ENCODE assay signal across 19 cellular contexts in the genomic region with DNA sequence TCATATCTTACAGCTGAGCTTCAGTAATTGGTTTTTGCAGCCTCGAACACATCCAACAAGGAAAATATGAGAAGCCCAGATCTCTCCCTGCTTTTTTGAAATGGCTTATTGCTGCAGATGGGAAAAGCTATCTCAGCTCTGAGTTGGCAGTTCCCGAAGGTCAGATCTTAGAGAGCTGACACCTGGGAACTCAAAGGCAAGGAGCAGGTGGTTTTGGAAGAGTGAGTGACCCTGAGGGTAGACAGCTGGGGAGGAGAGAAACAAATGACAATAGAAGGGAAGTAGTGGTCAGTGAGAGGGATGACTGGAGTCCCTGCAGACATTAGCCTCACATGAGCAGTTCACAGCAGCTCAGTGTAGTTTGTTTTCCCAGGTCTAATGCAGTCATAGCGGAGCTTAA.
DNase-seq lines count a peak whose midpoint lies in the region; ATAC-seq and TF ChIP-seq lines count a peak whose summit lies in the region.
"Had no signal": no experiment of that assay in that cellular context is flagged by ENCODE, and none has a peak within 500 bp of the region (broad histone marks: within the 10 kb centered on the region; RNA-seq: fewer than 3 reads in every experiment).

No MANE protein-coding gene starts in this region.

- DNase-seq in Caki2 (ENCODE audit: low read depth): peak; percentile 10
- peak; percentile 10 for DNase-seq in NCI-H2196 (lab: John Stamatoyannopoulos, UW; ENCODE audit: unreplicated experiment)
- peak; percentile 19 to 61 (median 48) for DNase-seq in body of pancreas
- no peak for DNase-seq in progenitor cell of endocrine pancreas (ENCODE audit: low spot score, unreplicated experiment)
- DNase-seq in upper lobe of right lung: no peak
- DNase-seq in COLO829 (ENCODE audit: low spot score): no peak
- DNase-seq: CD8-positive, alpha-beta T cell; DMS 273 treated with DMSO at 0.1 percent for 48 hours; GF-D8; KBM-7; NCI-H1048; NCI-H1436 treated with DMSO at 0.1 percent for 48 hours; NCI-H2081 treated with DMSO at 0.1 percent for 48 hours; NCI-H345; NCI-H526; SK-N-SH had no signal

- peak overlapping the region in 3 of 4 donors; percentile 11 to 53 (median 15) for H3K27ac ChIP-seq in body of pancreas
- H3K27ac ChIP-seq in upper lobe of right lung: no peak overlapping the region
- H3K27ac ChIP-seq: BLaER1 had no signal

- in situ Hi-C loops in Caki2 (cut with HindIII; ENCODE audit: low pct_unique_long_range_greater_than_20kb, low sequenced_read_pairs): no loop called here

- H3K27me3 Mint-ChIP-seq in progenitor cell of endocrine pancreas: no peaks in the 10 kb centered on the region

- H3K36me3 ChIP-seq in body of pancreas (replicated peaks in 1 of 2; ENCODE audit: insufficient read depth in 1 of 2, low read depth in 2 of 2) (no peaks in the 10 kb centered on the region), upper lobe of right lung (no peaks in the 10 kb centered on the region)
- H3K36me3 ChIP-seq: BLaER1 had no signal

- H3K9me3 ChIP-seq in body of pancreas: no peaks in the 10 kb centered on the region
- no peaks in the 10 kb centered on the region for H3K9me3 ChIP-seq in upper lobe of right lung
- H3K9me3 ChIP-seq: SK-N-SH had no signal

- no peak for TF ChIP-seq POLR2A in body of pancreas (IDR thresholded peaks at IDR 0.05)

- peaks cover 3% of the 10 kb centered on the region for H3K4me1 Mint-ChIP-seq in progenitor cell of endocrine pancreas (ENCODE audit: low read depth)

- peaks cover 3% of the 10 kb centered on the region for H3K9me3 Mint-ChIP-seq in progenitor cell of endocrine pancreas (ENCODE audit: low read depth)
- H3K9me3 Mint-ChIP-seq: CD8-positive, alpha-beta T cell had no signal

- peak overlapping the region; percentile 94 for H3K27ac Mint-ChIP-seq in progenitor cell of endocrine pancreas
- H3K27ac Mint-ChIP-seq: CD8-positive, alpha-beta T cell had no signal

- ATAC-seq in body of pancreas (peak; percentile 63), upper lobe of right lung (no peak), HG02884 (IDR thresholded peaks at IDR 0.05; ENCODE audit: unreplicated experiment) (no peak)
- ATAC-seq: CD8-positive, alpha-beta T cell; Panc1 had no signal

- no peak overlapping the region for H3K4me3 Mint-ChIP-seq in progenitor cell of endocrine pancreas (ENCODE audit: low read depth)
- H3K4me3 Mint-ChIP-seq: CD8-positive, alpha-beta T cell had no signal

- intact Hi-C loops in body of pancreas (cut with DNase I): no loop called here
- intact Hi-C loops in upper lobe of right lung (cut with DNase I): no loop called here

- no peaks in the 10 kb centered on the region for H3K36me3 Mint-ChIP-seq in progenitor cell of endocrine pancreas (ENCODE audit: insufficient read depth)
- H3K36me3 Mint-ChIP-seq: CD8-positive, alpha-beta T cell had no signal

- H3K4me3 ChIP-seq in body of pancreas (no peak overlapping the region), upper lobe of right lung (no peak overlapping the region)
- H3K4me3 ChIP-seq: BLaER1 had no signal

- WGBS in body of pancreas, 2 donors: 29 to 35% methylated on average over 3 of the region's 3 CpGs

- peaks cover 31% of the 10 kb centered on the region for H3K4me1 ChIP-seq in body of pancreas
- no peaks in the 10 kb centered on the region for H3K4me1 ChIP-seq in upper lobe of right lung
- H3K4me1 ChIP-seq: BLaER1 had no signal

- no peak for TF ChIP-seq CTCF in body of pancreas (IDR thresholded peaks at IDR 0.05)
- no peak for TF ChIP-seq CTCF in progenitor cell of endocrine pancreas (IDR thresholded peaks at IDR 0.05; ENCODE audit: unreplicated experiment)
- no peak for TF ChIP-seq CTCF in upper lobe of right lung (IDR thresholded peaks at IDR 0.05)

- H3K27me3 ChIP-seq in body of pancreas (no peaks in the 10 kb centered on the region), upper lobe of right lung (no peaks in the 10 kb centered on the region)
- H3K27me3 ChIP-seq: BLaER1 had no signal

Comparison
In these comparisons a context has a peak if more than half of its experiments do, and no peak if none do; other contexts are left out.
1. DNase-seq: peak in Caki2 (single experiment), NCI-H2196 (single experiment) and body of pancreas (4 of 4); none in progenitor cell of endocrine pancreas (single experiment), upper lobe of right lung (single experiment) and COLO829 (single experiment).